In the genomic region with DNA sequence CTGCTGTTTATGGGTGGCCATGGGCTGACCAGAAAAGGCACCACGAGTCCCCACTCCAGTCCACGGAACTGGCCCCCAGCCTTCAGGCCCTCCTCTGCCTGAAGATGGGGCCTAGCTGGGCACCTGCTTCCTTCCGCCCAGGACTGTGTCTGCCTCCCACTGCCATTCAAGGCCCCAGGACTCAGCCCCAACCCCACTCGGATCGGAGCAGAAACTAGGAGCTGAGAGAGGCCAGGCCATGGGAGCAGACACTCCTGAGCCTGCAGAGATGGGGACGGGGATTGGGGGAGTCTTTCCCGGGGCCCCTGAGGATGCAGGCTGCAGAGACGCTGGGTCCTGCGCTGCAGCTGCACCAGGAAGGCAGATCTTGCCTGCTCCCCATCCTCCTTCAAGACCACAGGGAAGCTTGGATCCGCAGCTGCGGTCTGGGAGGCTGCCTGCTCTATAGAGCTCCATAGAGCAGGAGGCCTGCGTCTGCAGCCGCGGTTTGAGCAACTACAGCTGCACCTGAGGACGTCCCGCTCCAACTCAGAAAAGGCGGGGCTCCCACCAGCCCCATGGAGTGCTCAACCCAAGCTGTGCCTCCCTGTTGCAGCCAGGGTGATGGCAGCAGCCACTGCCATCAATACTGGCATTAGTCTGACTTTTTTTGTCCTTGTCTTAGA, we compare ENCODE assay signal across 22 cellular contexts.
DNase-seq lines count a peak whose midpoint lies in the region; ATAC-seq and TF ChIP-seq lines count a peak whose summit lies in the region.
"Had no signal": no experiment of that assay in that cellular context is flagged by ENCODE, and none has a peak within 500 bp of the region (broad histone marks: within the 10 kb centered on the region; RNA-seq: fewer than 3 reads in every experiment).

No MANE protein-coding gene starts in this region.

- H3K4me3 Mint-ChIP-seq in endodermal cell: no peak overlapping the region
- H3K4me3 Mint-ChIP-seq: CD4-positive, alpha-beta T cell had no signal

- no peak for ATAC-seq in RWPE2 (ENCODE audit: low read depth)
- ATAC-seq in GM18873 (IDR thresholded peaks at IDR 0.05; ENCODE audit: low FRiP score, unreplicated experiment): no peak
- ATAC-seq: A549, HepG2 had no signal

- H3K36me3 ChIP-seq in H7 (replicated peaks; ENCODE audit: control insufficient read depth, insufficient read depth, low read length): no peaks in the 10 kb centered on the region
- no peaks in the 10 kb centered on the region for H3K36me3 ChIP-seq in RWPE2 (ENCODE audit: low read depth)
- H3K36me3 ChIP-seq in endodermal cell (ENCODE audit: control insufficient read depth, insufficient read depth, low read length): no peaks in the 10 kb centered on the region
- H3K36me3 ChIP-seq: BLaER1 treated with 17β-estradiol and CSF1 and Interleukin-3, amounts not matched to agents 10 nM and 100 nM had no signal

- H3K9me3 Mint-ChIP-seq in endodermal cell: peaks cover 5% of the 10 kb centered on the region

- H3K4me3 ChIP-seq in H7 (ENCODE audit: insufficient read depth, low read depth, low read length): no peak overlapping the region
- H3K4me3 ChIP-seq in RWPE2 (ENCODE audit: severe bottlenecking): no peak overlapping the region
- no peak overlapping the region for H3K4me3 ChIP-seq in endodermal cell (ENCODE audit: low read length)
- H3K4me3 ChIP-seq: A549; BLaER1 treated with 17β-estradiol and CSF1 and Interleukin-3, amounts not matched to agents 10 nM and 100 nM; SK-N-MC had no signal

- intact Hi-C loops in posterior vena cava (cut with DNase I): no loop called here

- H3K36me3 Mint-ChIP-seq in endodermal cell (ENCODE audit: low read depth): no peaks in the 10 kb centered on the region

- H3K27ac ChIP-seq in RWPE2 (ENCODE audit: poor library complexity, severe bottlenecking) (no peak overlapping the region), endodermal cell (ENCODE audit: low read depth, low read length) (no peak overlapping the region)
- H3K27ac ChIP-seq: A549; BLaER1 treated with 17β-estradiol and CSF1 and Interleukin-3, amounts not matched to agents 10 nM and 100 nM; SK-N-MC had no signal

- no peak overlapping the region for H3K27ac Mint-ChIP-seq in endodermal cell
- H3K27ac Mint-ChIP-seq: CD4-positive, alpha-beta T cell had no signal

- DNase-seq in H7 (peak; percentile 16), RWPE2 (ENCODE audit: low spot score) (peak; percentile 47), endodermal cell (peak; percentile 65), posterior vena cava (ENCODE audit: low spot score) (peak; percentile 48)
- DNase-seq in activated CD4-positive, alpha-beta T cell treated with anti-CD3 and anti-CD28 coated beads for 1 hour: no peak
- DNase-seq in activated effector memory CD4-positive, alpha-beta T cell treated with Interleukin-2 at 50 U/mL for 16 hours: no peak
- DNase-seq: AML-193; CD4-positive, alpha-beta T cell; Karpas-422; NCI-H1092; NCI-H1417 treated with DMSO at 0.1 percent for 48 hours; NCI-H187 treated with DMSO at 0.1 percent for 48 hours; NCI-H2171 treated with DMSO at 0.1 percent for 48 hours; NCI-H345; NCI-H510A treated with DMSO at 0.1 percent for 48 hours; RPMI8226; SHP77 treated with DMSO at 0.1 percent for 48 hours had no signal

- H3K27me3 Mint-ChIP-seq in endodermal cell (ENCODE audit: insufficient read depth): peaks cover 2% of the 10 kb centered on the region
- H3K27me3 Mint-ChIP-seq: CD4-positive, alpha-beta T cell had no signal

- no peak overlapping the region for H3K9ac ChIP-seq in endodermal cell (ENCODE audit: extremely low read depth, low read length, poor library complexity, severe bottlenecking)
- H3K9ac ChIP-seq: BLaER1 treated with 17β-estradiol and CSF1 and Interleukin-3, amounts not matched to agents 10 nM and 100 nM had no signal

- no peaks in the 10 kb centered on the region for H3K4me1 ChIP-seq in RWPE2 (ENCODE audit: insufficient read depth, poor library complexity, severe bottlenecking)
- H3K4me1 ChIP-seq in endodermal cell (ENCODE audit: control insufficient read depth, insufficient read depth, low read length): no peaks in the 10 kb centered on the region
- H3K4me1 ChIP-seq: A549; BLaER1 treated with 17β-estradiol and CSF1 and Interleukin-3, amounts not matched to agents 10 nM and 100 nM had no signal

- H3K27me3 ChIP-seq in H7 (ENCODE audit: control insufficient read depth, insufficient read depth, low read length) (no peaks in the 10 kb centered on the region), RWPE2 (ENCODE audit: insufficient read depth, poor library complexity, severe bottlenecking) (peaks cover 16% of the 10 kb centered on the region), endodermal cell (ENCODE audit: control insufficient read depth, insufficient read depth, low read length, poor library complexity, severe bottlenecking) (no peaks in the 10 kb centered on the region)
- H3K27me3 ChIP-seq: BLaER1 treated with 17β-estradiol and CSF1 and Interleukin-3, amounts not matched to agents 10 nM and 100 nM had no signal

- WGBS in endodermal cell (ENCODE audit: insufficient coverage in 1 of 2, insufficient read length in 1 of 2), 2 experiments: 85 to 98% methylated on average over 6 to 17 of the region's 17 CpGs

- no peaks in the 10 kb centered on the region for H3K9me3 ChIP-seq in RWPE2 (ENCODE audit: severe bottlenecking)
- no peaks in the 10 kb centered on the region for H3K9me3 ChIP-seq in endodermal cell (ENCODE audit: control insufficient read depth, low read length)
- H3K9me3 ChIP-seq: A549 had no signal

- no peaks in the 10 kb centered on the region for H3K4me1 Mint-ChIP-seq in endodermal cell

- TF ChIP-seq CTCF in RWPE2 (IDR thresholded peaks at IDR 0.05; ENCODE audit: poor library complexity, severe bottlenecking): no peak
- no peak for TF ChIP-seq CTCF in endodermal cell (conservative IDR thresholded peaks at IDR 0.05)

Comparison
In these comparisons a context has a peak if more than half of its experiments do, and no peak if none do; other contexts are left out.
1. DNase-seq: peak in H7 (single experiment), RWPE2 (single experiment), endodermal cell (single experiment) and posterior vena cava (single experiment); none in activated CD4-positive, alpha-beta T cell treated with anti-CD3 and anti-CD28 coated beads for 1 hour (single experiment) and activated effector memory CD4-positive, alpha-beta T cell treated with Interleukin-2 at 50 U/mL for 16 hours (single experiment).